16 cellular contexts compared by ENCODE assay signal in the genomic region with DNA sequence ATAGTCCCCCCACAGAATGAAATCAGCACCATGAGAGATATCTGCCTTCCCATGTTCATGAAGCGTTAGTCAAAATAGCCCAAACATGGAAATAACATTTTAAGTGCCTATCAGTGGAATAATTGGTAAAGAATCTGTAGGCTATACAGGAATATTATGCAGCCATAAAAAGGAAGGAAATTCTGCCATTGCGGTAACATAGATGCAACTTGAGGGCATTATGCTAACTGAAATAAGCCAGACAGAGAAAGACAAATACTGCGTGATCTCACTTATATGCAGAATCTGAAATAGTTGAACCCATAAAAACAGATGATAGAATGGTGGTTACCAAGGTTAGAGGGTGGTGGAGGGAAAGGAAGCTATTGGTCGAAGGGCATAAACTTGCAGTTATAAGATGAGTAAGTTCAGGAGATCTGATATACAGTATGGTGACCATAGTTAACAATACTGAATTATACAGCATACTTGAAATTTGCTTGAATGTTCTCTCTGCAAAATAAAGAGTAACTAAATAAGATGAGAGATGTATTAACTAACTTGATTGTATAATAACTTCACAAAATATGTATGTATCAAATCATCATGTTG. TPM values are rescaled to one million over a fixed set of nuclear protein-coding genes. Genes with fewer than 3 reads are reported as not detected.
"Had no signal": no experiment of that assay in that cellular context is flagged by ENCODE, and none has a peak within 500 bp of the region (broad histone marks: within the 10 kb centered on the region; RNA-seq: fewer than 3 reads in every experiment).

No MANE protein-coding gene starts in this region.

- H3K4me3 ChIP-seq: ascending aorta, breast epithelium, esophagus squamous epithelium, hepatocyte, left lung, pancreas, tibial artery, uterus had no signal

- H3K27me3 ChIP-seq: ascending aorta, breast epithelium, esophagus squamous epithelium, hepatocyte, left lung, pancreas, tibial artery, uterus had no signal

- H3K79me2 ChIP-seq: hepatocyte had no signal

- ATAC-seq: pancreas, sciatic nerve had no signal

- H3K4me1 Mint-ChIP-seq: naive B cell had no signal

- DNase-seq: cerebellar nuclear complex; effector CD8-positive, alpha-beta T cell; esophagus squamous epithelium; kidney; left lung; naive B cell; pancreas; tibial artery; uterus had no signal

- H3K9me3 ChIP-seq: ascending aorta, breast epithelium, esophagus squamous epithelium, left lung, pancreas, tibial artery, uterus had no signal

- H3K36me3 ChIP-seq: ascending aorta, breast epithelium, esophagus squamous epithelium, left lung, pancreas, tibial artery, uterus had no signal

- H3K4me2 ChIP-seq: hepatocyte had no signal

- H3K4me1 ChIP-seq: ascending aorta, breast epithelium, left lung, tibial artery, uterus had no signal

- H3K4me3 Mint-ChIP-seq: naive B cell had no signal

- H2AFZ ChIP-seq: hepatocyte had no signal

- FAIRE-seq: endothelial cell of umbilical vein had no signal

- H3K27ac ChIP-seq: ascending aorta, breast epithelium, esophagus squamous epithelium, hepatocyte, left lung, pancreas, tibial artery, uterus had no signal

RNA-seq across cellular contexts. Expression of gene IL23R, which starts 0.7 kb away (rescaled TPM):
- total RNA-seq: ascending aorta, breast epithelium, endothelial cell of umbilical vein, fibroblast of villous mesenchyme, glomerular endothelial cell, sciatic nerve had no signal
- polyA plus RNA-seq: endothelial cell of umbilical vein, hepatocyte had no signal

RNA-seq across cellular contexts. Expression of gene C1orf141, which starts 30.8 kb away (rescaled TPM):
- total RNA-seq: ascending aorta, breast epithelium, endothelial cell of umbilical vein, esophagus squamous epithelium, fibroblast of villous mesenchyme, glomerular endothelial cell, hepatocyte, kidney, pancreas, sciatic nerve, uterus had no signal
- polyA plus RNA-seq: endothelial cell of umbilical vein, hepatocyte had no signal
